10 cellular contexts compared by ENCODE assay signal in genomic region chr6:33583591-33584155, GRCh38. TPM values are rescaled to one million over a fixed set of nuclear protein-coding genes. Genes with fewer than 3 reads are reported as not detected.
DNase-seq lines count a peak whose midpoint lies in the region; ATAC-seq, FAIRE-seq and TF ChIP-seq lines count a peak whose summit lies in the region.
"Had no signal": no experiment of that assay in that cellular context is flagged by ENCODE, and none has a peak within 500 bp of the region (broad histone marks: within the 10 kb centered on the region; RNA-seq: fewer than 3 reads in every experiment).

No MANE protein-coding gene starts in this region.

- no peaks in the 10 kb centered on the region for H3K9me3 Mint-ChIP-seq in stimulated activated naive CD8-positive, alpha-beta T cell treated with anti-CD3 and anti-CD28 coated beads, Interleukin-15, amount 100 ng/mL, for 72 hours

- CTCF ChIA-PET in endothelial cell of umbilical vein (lab: Charles Lee) = interaction anchor here (0.6 to 7.0 kb wide), 8 partner anchors 14 to 444 kb away, joined by 3 to 97 read pairs (median 4); no protein-coding TSS in a partner anchor

- POLR2A ChIA-PET in endothelial cell of umbilical vein (lab: Charles Lee) = no interaction called here

- intact Hi-C loops in endothelial cell of umbilical vein (cut with micrococcal nuclease) = loop anchor here (2.0 kb wide), 2 partner anchors 187 to 571 kb away; no protein-coding TSS in a partner anchor

- H3K4me3 ChIP-seq in OCI-LY1 (ENCODE audit: low read depth, low read length, poor library complexity, severe bottlenecking) = no peak overlapping the region
- H3K4me3 ChIP-seq in endothelial cell of umbilical vein (replicated peaks in 1 of 3; ENCODE audit: insufficient read depth in 1 of 3, low read depth in 1 of 3, low read length in 3 of 3) = no peak overlapping the region

- peaks cover 44% of the 10 kb centered on the region for H3K4me1 Mint-ChIP-seq in stimulated activated naive CD8-positive, alpha-beta T cell treated with anti-CD3 and anti-CD28 coated beads, Interleukin-15, amount 100 ng/mL, for 72 hours

- H3K27ac ChIP-seq in OCI-LY1 (ENCODE audit: low read depth, low read length, poor library complexity, severe bottlenecking) (no peak overlapping the region), endothelial cell of umbilical vein (ENCODE audit: insufficient read depth, low read depth, low read length) (no peak overlapping the region)

- H3K79me2 ChIP-seq in OCI-LY1 (ENCODE audit: insufficient read depth, low read length) (peaks cover 7% of the 10 kb centered on the region), endothelial cell of umbilical vein (ENCODE audit: control insufficient read depth, insufficient read depth, low read length) (peaks cover 12% of the 10 kb centered on the region)

- no peaks in the 10 kb centered on the region for H3K9me2 ChIP-seq in OCI-LY1 (ENCODE audit: low read depth, low read length)

- no peaks in the 10 kb centered on the region for H3K27me3 Mint-ChIP-seq in stimulated activated naive CD8-positive, alpha-beta T cell treated with anti-CD3 and anti-CD28 coated beads, Interleukin-15, amount 100 ng/mL, for 72 hours

- no peak for TF ChIP-seq POLR2A in endothelial cell of umbilical vein (IDR thresholded peaks at IDR 0.05; ENCODE audit: low read depth, low read length)

- no peak overlapping the region for H3K9ac ChIP-seq in OCI-LY1 (ENCODE audit: low read length)
- no peak overlapping the region for H3K9ac ChIP-seq in endothelial cell of umbilical vein (replicated peaks; ENCODE audit: extremely low read depth, insufficient read depth, low read length)

- no peak for DNase-seq in stimulated activated naive CD8-positive, alpha-beta T cell treated with anti-CD3 and anti-CD28 coated beads, Interleukin-15, amount 100 ng/mL, for 72 hours
- DNase-seq in stimulated activated naive CD8-positive, alpha-beta T cell treated with anti-CD3 and anti-CD28 coated beads, Interleukin-15, Interleukin-2, amounts not matched to agents 100 U/mL and 50 U/mL, for 24 hours = no peak
- no peak for DNase-seq in endothelial cell of umbilical vein (ENCODE audit: low read depth, low spot score)
- no peak for DNase-seq in activated gamma-delta T cell (lab: John Stamatoyannopoulos, UW)
- DNase-seq in HPDE6-E6E7 (ENCODE audit: extremely low spot score) = no peak
- no peak for DNase-seq in stimulated activated CD4-positive, alpha-beta T cell treated with anti-CD3 and anti-CD28 coated beads, Interleukin-4, amount 100 ng/mL, for 24 hours
- DNase-seq: effector memory CD4-positive, alpha-beta T cell; NCI-H1048 had no signal

- peak overlapping the region; percentile 9 to 41 for H3K4me3 Mint-ChIP-seq in stimulated activated naive CD8-positive, alpha-beta T cell treated with anti-CD3 and anti-CD28 coated beads, Interleukin-15, amount 100 ng/mL, for 72 hours

- dilution Hi-C loops in endothelial cell of umbilical vein (cut with MboI; ENCODE audit: extremely low pct_ligation_motif_present, low sequenced_read_pairs) = no loop called here

- H3K4me2 ChIP-seq in OCI-LY1 (ENCODE audit: low read length) = no peak overlapping the region
- H3K4me2 ChIP-seq in endothelial cell of umbilical vein (ENCODE audit: insufficient read depth, low read length) = no peak overlapping the region

- H3K9me3 ChIP-seq in OCI-LY1 (ENCODE audit: low read length) (no peaks in the 10 kb centered on the region), endothelial cell of umbilical vein (replicated peaks; ENCODE audit: control insufficient read depth, insufficient read depth, low read length) (no peaks in the 10 kb centered on the region)

- no peak overlapping the region for H3K27ac Mint-ChIP-seq in stimulated activated naive CD8-positive, alpha-beta T cell treated with anti-CD3 and anti-CD28 coated beads, Interleukin-15, amount 100 ng/mL, for 72 hours

- TF ChIP-seq CTCF in OCI-LY1 (IDR thresholded peaks at IDR 0.05; ENCODE audit: low read length) (peak; percentile 46), endothelial cell of umbilical vein (IDR thresholded peaks at IDR 0.05; ENCODE audit: extremely low read depth in 1 of 2, insufficient read depth in 1 of 2, low read depth in 1 of 2, low read length in 2 of 2) (peak; percentile 37 to 50)

- no peaks in the 10 kb centered on the region for H3F3A ChIP-seq in OCI-LY1 (ENCODE audit: insufficient read depth, low read length)

- no peaks in the 10 kb centered on the region for H3K27me3 ChIP-seq in OCI-LY1 (ENCODE audit: insufficient read depth, low read length)
- H3K27me3 ChIP-seq in endothelial cell of umbilical vein (ENCODE audit: control insufficient read depth in 2 of 2, insufficient read depth in 2 of 2, low read length in 2 of 2) = no peaks in the 10 kb centered on the region

- ATAC-seq in stimulated activated naive CD8-positive, alpha-beta T cell treated with anti-CD3 and anti-CD28 coated beads, Interleukin-15, amount 100 ng/mL, for 72 hours = no peak
- no peak for ATAC-seq in stimulated activated naive CD8-positive, alpha-beta T cell treated with anti-CD3 and anti-CD28 coated beads, Interleukin-15, Interleukin-2, amounts not matched to agents 100 U/mL and 50 U/mL, for 24 hours
- no peak for ATAC-seq in GM18511 (IDR thresholded peaks at IDR 0.05; ENCODE audit: unreplicated experiment)

- no peaks in the 10 kb centered on the region for H3K9me1 ChIP-seq in endothelial cell of umbilical vein (replicated peaks; ENCODE audit: control insufficient read depth, extremely low read depth, insufficient read depth, low read length)

- BruUV-seq in endothelial cell of umbilical vein (replicated peaks; lab: Mats Ljungman, UMichigan) = no TSS peak

- H3K4me1 ChIP-seq in OCI-LY1 (ENCODE audit: insufficient read depth, low read length, severe bottlenecking) (peaks cover 42% of the 10 kb centered on the region), endothelial cell of umbilical vein (ENCODE audit: control insufficient read depth, extremely low read depth, insufficient read depth, low read length) (peaks cover 6% of the 10 kb centered on the region)

- H4K20me1 ChIP-seq in OCI-LY1 (ENCODE audit: insufficient read depth, low read length) = no peaks in the 10 kb centered on the region
- H4K20me1 ChIP-seq in endothelial cell of umbilical vein (replicated peaks; ENCODE audit: control insufficient read depth, extremely low read depth, insufficient read depth, low read length) = no peaks in the 10 kb centered on the region

- no peak overlapping the region for H2AFZ ChIP-seq in OCI-LY1 (ENCODE audit: low read length)
- no peak overlapping the region for H2AFZ ChIP-seq in endothelial cell of umbilical vein (ENCODE audit: low read depth, low read length)

- FAIRE-seq in endothelial cell of umbilical vein (lab: Jason Lieb, UNC) = peak; percentile 43

- H3K36me3 ChIP-seq in OCI-LY1 (ENCODE audit: insufficient read depth, low read length) (no peaks in the 10 kb centered on the region), endothelial cell of umbilical vein (ENCODE audit: control insufficient read depth in 2 of 2, extremely low read depth in 1 of 2, insufficient read depth in 2 of 2, low read length in 2 of 2) (no peaks in the 10 kb centered on the region)

TF ChIP-seq in endothelial cell of umbilical vein, 7 proteins besides CTCF, POLR2A, EP300 and RAD21:
- TF ChIP-seq FOS (IDR thresholded peaks at IDR 0.05; ENCODE audit: borderline replicate concordance, insufficient read depth, low read length) = no peak
- no peak for TF ChIP-seq EZH2 (IDR thresholded peaks at IDR 0.05; ENCODE audit: borderline replicate concordance, low read depth, low read length, severe bottlenecking)
- TF ChIP-seq POLR2AphosphoS5 (IDR thresholded peaks at IDR 0.05; ENCODE audit: insufficient read depth, low read depth, low read length) = no peak
- no peak for TF ChIP-seq JUN (IDR thresholded peaks at IDR 0.05; ENCODE audit: borderline replicate concordance, insufficient read depth, insufficient read length, low read depth)
- TF ChIP-seq, protein P1, sequence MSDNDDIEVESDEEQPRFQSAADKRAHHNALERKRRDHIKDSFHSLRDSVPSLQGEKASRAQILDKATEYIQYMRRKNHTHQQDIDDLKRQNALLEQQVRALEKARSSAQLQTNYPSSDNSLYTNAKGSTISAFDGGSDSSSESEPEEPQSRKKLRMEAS (IDR thresholded peaks at IDR 0.05; ENCODE audit: insufficient read depth, insufficient read length) = no peak
- no peak for TF ChIP-seq MYC (IDR thresholded peaks at IDR 0.05; ENCODE audit: low read depth, low read length)
- no peak for TF ChIP-seq GATA2 (IDR thresholded peaks at IDR 0.05; ENCODE audit: insufficient read depth, insufficient read length, low read depth, low read length)
TF ChIP-seq in endothelial cell of umbilical vein: peak in this region for 0.

RNA-seq across cellular contexts. Expression of gene BAK1, which starts 3.6 kb away (rescaled TPM):
- 25.4 and 27.5 TPM in 2 replicates for total RNA-seq in endothelial cell of umbilical vein
- 37.1 and 39.8 TPM in 2 replicates for polyA plus RNA-seq in endothelial cell of umbilical vein
- 24.6 and 27.6 TPM in 2 replicates for polyA plus RNA-seq in endothelial cell of umbilical vein (2011; cell fraction: cytosol; rRNA removed)
- polyA plus RNA-seq in endothelial cell of umbilical vein (2011; cell fraction: nucleus; rRNA removed) = 15.3 and 17.0 TPM in 2 replicates
- polyA plus RNA-seq in endothelial cell of umbilical vein (2012) = 29.1 and 30.7 TPM in 2 replicates
- 32.9 and 34.5 TPM in 2 replicates for polyA minus RNA-seq in endothelial cell of umbilical vein
- polyA minus RNA-seq in endothelial cell of umbilical vein (2011; cell fraction: cytosol; rRNA and poly(A)+ RNA removed) = 19.3 TPM
- polyA minus RNA-seq in endothelial cell of umbilical vein (2011; cell fraction: nucleus; rRNA and poly(A)+ RNA removed) = 6.8 and 7.2 TPM in 2 replicates

RNA-seq across cellular contexts. Expression of gene ITPR3, which starts 37.4 kb away (rescaled TPM):
- 40.5 and 52.2 TPM in 2 replicates for total RNA-seq in endothelial cell of umbilical vein
- polyA plus RNA-seq in endothelial cell of umbilical vein = 28.8 and 31.9 TPM in 2 replicates
- polyA plus RNA-seq in endothelial cell of umbilical vein (2011; cell fraction: cytosol; rRNA removed) = 21.2 and 23.9 TPM in 2 replicates
- 168 and 176 TPM in 2 replicates for polyA plus RNA-seq in endothelial cell of umbilical vein (2011; cell fraction: nucleus; rRNA removed)
- polyA plus RNA-seq in endothelial cell of umbilical vein (2012) = 31.8 and 34.2 TPM in 2 replicates
- 46.8 and 51.3 TPM in 2 replicates for polyA minus RNA-seq in endothelial cell of umbilical vein
- polyA minus RNA-seq in endothelial cell of umbilical vein (2011; cell fraction: cytosol; rRNA and poly(A)+ RNA removed) = 53.1 TPM
- 40.9 and 48.2 TPM in 2 replicates for polyA minus RNA-seq in endothelial cell of umbilical vein (2011; cell fraction: nucleus; rRNA and poly(A)+ RNA removed)
